ENCODE assay signal across 12 cellular contexts in genomic region chr21:36866419-36866818, GRCh38.
A peak's percentile ranks its signal among the peaks of the same experiment; 100 is the strongest.
DNase-seq lines count a peak whose midpoint lies in the region; ATAC-seq, FAIRE-seq and TF ChIP-seq lines count a peak whose summit lies in the region.
"Had no signal": no experiment of that assay in that cellular context is flagged by ENCODE, and none has a peak within 500 bp of the region (broad histone marks: within the 10 kb centered on the region; RNA-seq: fewer than 3 reads in every experiment).

No MANE protein-coding gene starts in this region.

- intact Hi-C loops in K562 (cut with micrococcal nuclease) = no loop called here

- FAIRE-seq in A549 (lab: Jason Lieb, UNC) = no peak
- FAIRE-seq in GM12891 (lab: Jason Lieb, UNC) = peak; percentile 5
- peak; percentile 9 for FAIRE-seq in HTR-8/SVneo (lab: Jason Lieb, UNC)
- no peak for FAIRE-seq in K562 (lab: Jason Lieb, UNC)
- FAIRE-seq: H54 had no signal

- DNase-seq in A549 (ENCODE audit: low read depth in 1 of 2, low spot score in 1 of 2) = no peak
- no peak for DNase-seq in GM12891 (ENCODE audit: insufficient read length, low spot score)
- no peak for DNase-seq in HTR-8/SVneo (ENCODE audit: insufficient read length, low spot score)
- DNase-seq in K562 (ENCODE audit: extremely low read depth in 1 of 4, low spot score in 3 of 4) = no peak
- no peak for DNase-seq in stimulated activated CD4-positive, alpha-beta T cell treated with anti-CD3 and anti-CD28 coated beads, Interleukin-4, amount 100 ng/mL, for 24 hours
- no peak for DNase-seq in GM23248
- DNase-seq: Caco-2; CD8-positive, alpha-beta memory T cell; GF-D8; Kasumi-1 had no signal

- H3K9ac ChIP-seq in K562 (ENCODE audit: insufficient read depth in 1 of 2, low read depth in 2 of 2, low read length in 2 of 2) = no peak overlapping the region
- no peak overlapping the region for H3K9ac ChIP-seq in GM23248

- H3K4me3 ChIP-seq in A549 (no peak overlapping the region), K562 (no peak overlapping the region), GM23248 (no peak overlapping the region)

- TF ChIP-seq POLR2A in A549 (IDR thresholded peaks at IDR 0.05; ENCODE audit: low read length) (no peak), GM12891 (IDR thresholded peaks at IDR 0.05; ENCODE audit: low read depth, low read length) (no peak), K562 (conservative IDR thresholded peaks at IDR 0.05) (no peak)

- TF ChIP-seq EP300 in A549 (IDR thresholded peaks at IDR 0.05) (no peak), K562 (IDR thresholded peaks at IDR 0.05; ENCODE audit: low read length) (no peak)

- ATAC-seq in A549 (no peak), K562 (no peak), GM21360 (IDR thresholded peaks at IDR 0.05; ENCODE audit: unreplicated experiment) (no peak)

- CTCF ChIA-PET in A549 (lab: Yijun Ruan, JAX) (interaction anchor here (0.6 to 1.0 kb wide), 3 partner anchors 10 to 580 kb away, joined by 3 to 5 read pairs (median 3); no protein-coding TSS in a partner anchor), K562 (lab: Yijun Ruan, JAX; ENCODE audit: low intra/inter-chr PET ratio) (interaction anchor here (0.6 kb wide), 1 partner anchor 237 kb away, joined by 6 read pairs; no protein-coding TSS in a partner anchor)

- H2AFZ ChIP-seq in K562 (ENCODE audit: low read depth, low read length) = no peak overlapping the region
- no peak overlapping the region for H2AFZ ChIP-seq in GM23248

- H3K27ac ChIP-seq in A549 = peak overlapping the region in 1 of 2 experiments; percentile 69; a peak in 1 of 6 replicates
- H3K27ac ChIP-seq in K562 (ENCODE audit: extremely low read depth, low read depth, low read length) = no peak overlapping the region
- H3K27ac ChIP-seq in GM23248 = no peak overlapping the region

- no peak for TF ChIP-seq CTCF in A549 (IDR thresholded peaks at IDR 0.05)
- no peak for TF ChIP-seq CTCF in K562 (IDR thresholded peaks at IDR 0.05 in 2 of 3, conservative IDR thresholded peaks at IDR 0.05 in 1 of 3; ENCODE audit: insufficient read depth in 2 of 3, low read depth in 1 of 3, low read length in 3 of 3)

- TF ChIP-seq RAD21 in A549 (conservative IDR thresholded peaks at IDR 0.05 in 1 of 2, IDR thresholded peaks at IDR 0.05 in 1 of 2) (no peak), K562 (CRISPR knock-in tag; conservative IDR thresholded peaks at IDR 0.05 in 1 of 2, IDR thresholded peaks at IDR 0.05 in 1 of 2) (no peak)

- H3K4me1 ChIP-seq in A549 (peaks cover 29% of the 10 kb centered on the region), K562 (replicated peaks in 1 of 2; ENCODE audit: control insufficient read depth in 2 of 2, insufficient read depth in 2 of 2, low read length in 2 of 2) (no peaks in the 10 kb centered on the region; a peak in 1 of 5 replicates), GM23248 (ENCODE audit: insufficient read depth) (peaks cover 4% of the 10 kb centered on the region)

- H3K79me2 ChIP-seq in K562 (ENCODE audit: control insufficient read depth, insufficient read depth, low read length) = no peaks in the 10 kb centered on the region
- no peaks in the 10 kb centered on the region for H3K79me2 ChIP-seq in GM23248 (ENCODE audit: insufficient read depth)

- H3K36me3 ChIP-seq in K562 (ENCODE audit: control insufficient read depth, insufficient read depth, low read length) (no peaks in the 10 kb centered on the region), GM23248 (ENCODE audit: low read depth) (no peaks in the 10 kb centered on the region)

- BruUV-seq in K562 (replicated peaks; lab: Mats Ljungman, UMichigan) = no TSS peak

- 69% methylated on average over 5 of the region's 5 CpGs for WGBS in A549 (ENCODE audit: missing lambda C conversion rate)
- 53% methylated on average over 5 of the region's 5 CpGs for WGBS in K562 (ENCODE audit: insufficient coverage, low coverage, missing lambda C conversion rate)
- WGBS in GM23248 (ENCODE audit: low coverage in 1 of 2, low lambda C conversion rate in 2 of 2, missing lambda C conversion rate in 2 of 2), 2 experiments = 73 to 77% methylated on average over 5 of the region's 5 CpGs

- H3F3A ChIP-seq in GM23248 (ENCODE audit: insufficient read depth) = no peaks in the 10 kb centered on the region

- POLR2A ChIA-PET in A549 (lab: Yijun Ruan, JAX) (no interaction called here), K562 (lab: Yijun Ruan, JAX) (no interaction called here)

- H3K9me1 ChIP-seq in K562 (ENCODE audit: control insufficient read depth, insufficient read depth, low read length) = no peaks in the 10 kb centered on the region

- in situ Hi-C loops in K562 (cut with MboI) = no loop called here
- in situ Hi-C loops in GM23248 (cut with MboI) = no loop called here

- H3K9me3 ChIP-seq in A549 (no peaks in the 10 kb centered on the region), K562 (replicated peaks; ENCODE audit: control insufficient read depth, insufficient read depth, low read depth, low read length) (no peaks in the 10 kb centered on the region), GM23248 (ENCODE audit: low read depth) (no peaks in the 10 kb centered on the region)
- H3K9me3 ChIP-seq: Caco-2 had no signal

- H3K9me2 ChIP-seq in GM23248 (ENCODE audit: insufficient read depth) = no peaks in the 10 kb centered on the region

- H4K20me1 ChIP-seq in K562 (replicated peaks; ENCODE audit: control insufficient read depth, insufficient read depth, low read length) = no peaks in the 10 kb centered on the region
- H4K20me1 ChIP-seq in GM23248 (ENCODE audit: insufficient read depth) = no peaks in the 10 kb centered on the region

- H3K27me3 ChIP-seq in K562 (ENCODE audit: control insufficient read depth in 2 of 2, insufficient read depth in 2 of 2, low read length in 2 of 2) = no peaks in the 10 kb centered on the region
- no peaks in the 10 kb centered on the region for H3K27me3 ChIP-seq in GM23248 (replicated peaks; ENCODE audit: insufficient read depth)

- no peak overlapping the region for H3K4me2 ChIP-seq in A549
- H3K4me2 ChIP-seq in K562 (ENCODE audit: insufficient read depth, low read length) = no peak overlapping the region
- H3K4me2 ChIP-seq in GM23248 (ENCODE audit: unreplicated experiment) = no peak overlapping the region

TF ChIP-seq in A549, 52 proteins besides CTCF, POLR2A, EP300 and RAD21:
- TF ChIP-seq NFE2L2 (conservative IDR thresholded peaks at IDR 0.05; ENCODE audit: low read length) (peak; percentile 33; the same call in 1 of the 2 replicates), FOXS1 (CRISPR knock-in tag; IDR thresholded peaks at IDR 0.05) (no peak), MAFK (IDR thresholded peaks at IDR 0.05; ENCODE audit: partially characterized antibody) (peak; percentile 77)

TF ChIP-seq in GM12891, 5 proteins besides CTCF, POLR2A, EP300 and RAD21:
- TF ChIP-seq POU2F2 (IDR thresholded peaks at IDR 0.05; ENCODE audit: low read depth, low read length) (no peak), POLR2AphosphoS5 (IDR thresholded peaks at IDR 0.05; ENCODE audit: low read depth, low read length) (no peak), SPI1 (IDR thresholded peaks at IDR 0.05; ENCODE audit: low read depth, low read length) (no peak), PAX5 (IDR thresholded peaks at IDR 0.05; ENCODE audit: insufficient read depth, low read length, severe bottlenecking) (no peak), TAF1 (IDR thresholded peaks at IDR 0.05; ENCODE audit: low read depth, low read length) (no peak)

TF ChIP-seq in K562, 482 proteins besides CTCF, POLR2A, EP300 and RAD21:
- TF ChIP-seq MAFG (tag; conservative IDR thresholded peaks at IDR 0.05) (0 out of 2 replicates have a peak, but pooled peaks have one; percentile 24), SIX5 (IDR thresholded peaks at IDR 0.05; ENCODE audit: borderline replicate concordance in 1 of 2, insufficient read depth in 1 of 2, low read depth in 1 of 2, low read length in 2 of 2) (no peak), ZNF316 (IDR thresholded peaks at IDR 0.05) (0 out of 2 replicates have a peak, but pooled peaks have one; percentile 49), C11orf30 (IDR thresholded peaks at IDR 0.05; ENCODE audit: low read depth) (peak; percentile 50), NFE2 (IDR thresholded peaks at IDR 0.05; ENCODE audit: low read depth) (0 out of 2 replicates have a peak, but pooled peaks have one; percentile 36)

Comparison
In these comparisons a context has a peak if more than half of its experiments do, and no peak if none do; other contexts are left out.
1. Of the 35 proteins assayed by ChIP-seq in both K562 and A549: peak only in K562: none; only in A549: MAFK; in both: none; in neither: 34.